In the genomic region with DNA sequence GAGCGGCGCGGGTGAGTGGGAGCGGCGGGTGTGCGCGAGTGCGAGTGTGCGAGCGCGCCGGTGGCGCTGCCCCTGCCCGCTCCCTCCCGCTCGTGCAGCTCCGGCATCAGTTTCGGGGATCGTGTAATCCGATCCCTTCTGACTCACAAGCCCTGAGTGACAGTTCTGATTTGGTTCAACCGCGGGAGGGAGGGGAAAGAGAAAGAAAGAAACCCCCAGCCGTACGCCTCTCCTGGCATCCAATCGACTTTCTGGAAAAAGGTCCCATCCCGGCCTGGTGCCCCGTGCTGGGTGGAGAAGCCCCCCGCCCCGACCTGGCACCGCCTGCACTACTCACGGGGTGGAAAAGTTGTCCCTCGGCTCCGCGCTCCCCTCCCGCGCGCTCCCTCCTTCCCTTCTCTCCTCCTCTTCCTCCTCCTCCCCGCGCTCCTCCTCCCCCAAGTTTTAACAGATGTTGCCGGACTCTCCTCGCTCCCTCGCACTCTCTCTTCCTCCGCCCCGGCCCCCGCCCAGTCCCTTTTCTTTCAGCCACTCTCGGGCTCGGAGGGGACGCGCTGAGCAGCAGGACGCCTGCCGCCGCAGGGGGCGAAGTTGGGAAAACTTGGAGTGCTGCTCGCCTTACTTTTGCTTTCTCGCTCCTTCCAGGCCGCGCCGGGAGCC, we compare ENCODE assay signal across 8 cellular contexts.
DNase-seq lines count a peak whose midpoint lies in the region; ATAC-seq, FAIRE-seq and TF ChIP-seq lines count a peak whose summit lies in the region.

TSS of gene GLI3 (minus strand) at position 48 of the 660 bp plus-strand sequence. CDS start 13,956 bp downstream, outside the sequence.

- no peak for FAIRE-seq in GM18507 (lab: Jason Lieb, UNC)

- intact Hi-C loops in dendritic cell treated with granulocyte-macrophage colony-stimulating factor and Interleukin-4, amounts not matched to agents 40 ng/mL and 50 ng/mL, for 4 days (cut with micrococcal nuclease) = loop anchor here (10.0 kb wide), 1 partner anchor 58 kb away; no protein-coding TSS in a partner anchor

- H3K36me3 Mint-ChIP-seq in dendritic cell treated with granulocyte-macrophage colony-stimulating factor and Interleukin-4, amounts not matched to agents 40 ng/mL and 50 ng/mL, for 4 days (ENCODE audit: low read depth) = no peaks in the 10 kb centered on the region

- DNase-seq in AG10803 (ENCODE audit: low read depth) (peak; percentile 94), GM18507 (ENCODE audit: extremely low spot score, insufficient read length, low read depth) (peak; percentile 33), RWPE2 (ENCODE audit: low spot score) (peak; percentile 80), left kidney (ENCODE audit: low read depth, low spot score) (peak; percentile 98), cerebellar nuclear complex (lab: John Stamatoyannopoulos, UW) (no peak)
- peak; percentile 20 for DNase-seq in stimulated activated CD4-positive, alpha-beta T cell treated with anti-CD3 and anti-CD28 coated beads, Interleukin-4, amount 100 ng/mL, for 24 hours

- peak; percentile 35 for TF ChIP-seq CTCF in AG10803 (conservative IDR thresholded peaks at IDR 0.05; ENCODE audit: low read length)
- TF ChIP-seq CTCF in RWPE2 (IDR thresholded peaks at IDR 0.05; ENCODE audit: poor library complexity, severe bottlenecking) = no peak

- H3K27ac ChIP-seq in RWPE2 (ENCODE audit: poor library complexity, severe bottlenecking) = peak within 1 kb of the TSS; percentile 72

- H3K4me3 ChIP-seq in AG10803 (ENCODE audit: low read length) (peak within 1 kb of the TSS; percentile 83), RWPE2 (ENCODE audit: severe bottlenecking) (peak within 1 kb of the TSS; percentile 85)

- H3K9me3 ChIP-seq in RWPE2 (ENCODE audit: severe bottlenecking) = no peaks in the 10 kb centered on the region

- 0 out of 2 replicates have a peak, but pooled peaks cover 4% of the 10 kb centered on the region for H3K36me3 ChIP-seq in RWPE2 (ENCODE audit: low read depth)

- peaks cover 80% of the 10 kb centered on the region for H3K27me3 Mint-ChIP-seq in dendritic cell treated with granulocyte-macrophage colony-stimulating factor and Interleukin-4, amounts not matched to agents 40 ng/mL and 50 ng/mL, for 4 days

- no peaks in the 10 kb centered on the region for H3K9me3 Mint-ChIP-seq in dendritic cell treated with granulocyte-macrophage colony-stimulating factor and Interleukin-4, amounts not matched to agents 40 ng/mL and 50 ng/mL, for 4 days

- H3K27me3 ChIP-seq in RWPE2 (ENCODE audit: insufficient read depth, poor library complexity, severe bottlenecking) = no peaks in the 10 kb centered on the region

- H3K4me1 Mint-ChIP-seq in dendritic cell treated with granulocyte-macrophage colony-stimulating factor and Interleukin-4, amounts not matched to agents 40 ng/mL and 50 ng/mL, for 4 days (ENCODE audit: low read depth) = peaks cover 23% of the 10 kb centered on the region

- peaks cover 43% of the 10 kb centered on the region for H3K4me1 ChIP-seq in RWPE2 (ENCODE audit: insufficient read depth, poor library complexity, severe bottlenecking)

- peak within 1 kb of the TSS; percentile 86 for H3K4me3 Mint-ChIP-seq in dendritic cell treated with granulocyte-macrophage colony-stimulating factor and Interleukin-4, amounts not matched to agents 40 ng/mL and 50 ng/mL, for 4 days

- ATAC-seq in HG03066 (IDR thresholded peaks at IDR 0.05; ENCODE audit: low read depth, unreplicated experiment) (peak; percentile 52), RWPE2 (ENCODE audit: low read depth) (peak; percentile 53)

- H3K27ac Mint-ChIP-seq in dendritic cell treated with granulocyte-macrophage colony-stimulating factor and Interleukin-4, amounts not matched to agents 40 ng/mL and 50 ng/mL, for 4 days = no peak within 1 kb of the TSS

Comparison
In these comparisons a context has a peak if more than half of its experiments do, and no peak if none do; other contexts are left out.
1. DNase-seq: peak in AG10803 (single experiment), GM18507 (single experiment), RWPE2 (single experiment), left kidney (single experiment) and stimulated activated CD4-positive, alpha-beta T cell treated with anti-CD3 and anti-CD28 coated beads, Interleukin-4, amount 100 ng/mL, for 24 hours (single experiment); none in cerebellar nuclear complex (0 of 2).